ENCODE assay signal across 2 cellular contexts in the genomic region with DNA sequence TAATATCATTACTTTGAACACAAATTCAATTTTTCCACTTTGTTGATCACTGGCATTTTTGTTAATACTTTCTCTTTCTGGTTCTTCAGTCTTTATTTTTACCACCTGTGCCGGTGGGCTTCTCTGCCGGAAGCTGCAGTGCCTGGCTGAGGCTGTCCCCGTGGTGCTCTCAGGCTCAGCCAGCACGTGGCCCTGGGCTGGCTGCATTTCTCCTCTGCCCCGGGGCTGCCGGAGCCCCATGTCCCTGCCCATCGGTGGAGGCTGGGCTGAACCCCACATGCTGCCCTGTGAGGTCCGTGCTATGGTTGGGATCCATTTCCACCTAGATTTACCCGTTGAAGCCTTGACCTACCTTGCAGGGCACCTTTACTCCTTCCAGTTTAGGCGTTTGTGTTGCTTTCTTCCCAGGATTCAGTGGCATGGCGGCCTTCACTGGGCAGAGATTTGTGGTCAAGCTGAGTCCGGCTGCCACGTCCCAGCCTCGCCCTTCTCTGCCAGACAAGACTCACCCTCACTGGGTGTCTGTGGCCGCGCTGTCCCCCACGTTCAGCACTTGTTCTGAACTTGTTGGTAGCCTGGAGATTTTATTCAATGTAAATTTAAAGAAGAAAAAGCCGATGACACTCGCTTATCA.
TF ChIP-seq lines count a peak whose summit lies in the region.

No MANE protein-coding gene starts in this region.

TF ChIP-seq in SK-N-SH, 30 proteins besides CTCF, POLR2A, EP300 and RAD21 (continued from another document):
- TF ChIP-seq, protein P1, sequence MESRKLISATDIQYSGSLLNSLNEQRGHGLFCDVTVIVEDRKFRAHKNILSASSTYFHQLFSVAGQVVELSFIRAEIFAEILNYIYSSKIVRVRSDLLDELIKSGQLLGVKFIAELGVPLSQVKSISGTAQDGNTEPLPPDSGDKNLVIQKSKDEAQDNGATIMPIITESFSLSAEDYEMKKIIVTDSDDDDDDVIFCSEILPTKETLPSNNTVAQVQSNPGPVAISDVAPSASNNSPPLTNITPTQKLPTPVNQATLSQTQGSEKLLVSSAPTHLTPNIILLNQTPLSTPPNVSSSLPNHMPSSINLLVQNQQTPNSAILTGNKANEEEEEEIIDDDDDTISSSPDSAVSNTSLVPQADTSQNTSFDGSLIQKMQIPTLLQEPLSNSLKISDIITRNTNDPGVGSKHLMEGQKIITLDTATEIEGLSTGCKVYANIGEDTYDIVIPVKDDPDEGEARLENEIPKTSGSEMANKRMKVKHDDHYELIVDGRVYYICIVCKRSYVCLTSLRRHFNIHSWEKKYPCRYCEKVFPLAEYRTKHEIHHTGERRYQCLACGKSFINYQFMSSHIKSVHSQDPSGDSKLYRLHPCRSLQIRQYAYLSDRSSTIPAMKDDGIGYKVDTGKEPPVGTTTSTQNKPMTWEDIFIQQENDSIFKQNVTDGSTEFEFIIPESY (IDR thresholded peaks at IDR 0.05; ENCODE audit: borderline replicate concordance, low read depth) = no peak
TF ChIP-seq in SK-N-SH: peak in this region for 0.

TF ChIP-seq in SK-N-SH treated with all-trans-retinoic acid at 6 μM for 48 hours, 23 proteins besides CTCF, POLR2A, EP300 and RAD21 (continued from another document):
- TF ChIP-seq, protein P2, sequence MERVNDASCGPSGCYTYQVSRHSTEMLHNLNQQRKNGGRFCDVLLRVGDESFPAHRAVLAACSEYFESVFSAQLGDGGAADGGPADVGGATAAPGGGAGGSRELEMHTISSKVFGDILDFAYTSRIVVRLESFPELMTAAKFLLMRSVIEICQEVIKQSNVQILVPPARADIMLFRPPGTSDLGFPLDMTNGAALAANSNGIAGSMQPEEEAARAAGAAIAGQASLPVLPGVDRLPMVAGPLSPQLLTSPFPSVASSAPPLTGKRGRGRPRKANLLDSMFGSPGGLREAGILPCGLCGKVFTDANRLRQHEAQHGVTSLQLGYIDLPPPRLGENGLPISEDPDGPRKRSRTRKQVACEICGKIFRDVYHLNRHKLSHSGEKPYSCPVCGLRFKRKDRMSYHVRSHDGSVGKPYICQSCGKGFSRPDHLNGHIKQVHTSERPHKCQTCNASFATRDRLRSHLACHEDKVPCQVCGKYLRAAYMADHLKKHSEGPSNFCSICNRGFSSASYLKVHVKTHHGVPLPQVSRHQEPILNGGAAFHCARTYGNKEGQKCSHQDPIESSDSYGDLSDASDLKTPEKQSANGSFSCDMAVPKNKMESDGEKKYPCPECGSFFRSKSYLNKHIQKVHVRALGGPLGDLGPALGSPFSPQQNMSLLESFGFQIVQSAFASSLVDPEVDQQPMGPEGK (CRISPR knock-in tag; IDR thresholded peaks at IDR 0.05; ENCODE audit: borderline replicate concordance) = no peak
- TF ChIP-seq, protein P3, sequence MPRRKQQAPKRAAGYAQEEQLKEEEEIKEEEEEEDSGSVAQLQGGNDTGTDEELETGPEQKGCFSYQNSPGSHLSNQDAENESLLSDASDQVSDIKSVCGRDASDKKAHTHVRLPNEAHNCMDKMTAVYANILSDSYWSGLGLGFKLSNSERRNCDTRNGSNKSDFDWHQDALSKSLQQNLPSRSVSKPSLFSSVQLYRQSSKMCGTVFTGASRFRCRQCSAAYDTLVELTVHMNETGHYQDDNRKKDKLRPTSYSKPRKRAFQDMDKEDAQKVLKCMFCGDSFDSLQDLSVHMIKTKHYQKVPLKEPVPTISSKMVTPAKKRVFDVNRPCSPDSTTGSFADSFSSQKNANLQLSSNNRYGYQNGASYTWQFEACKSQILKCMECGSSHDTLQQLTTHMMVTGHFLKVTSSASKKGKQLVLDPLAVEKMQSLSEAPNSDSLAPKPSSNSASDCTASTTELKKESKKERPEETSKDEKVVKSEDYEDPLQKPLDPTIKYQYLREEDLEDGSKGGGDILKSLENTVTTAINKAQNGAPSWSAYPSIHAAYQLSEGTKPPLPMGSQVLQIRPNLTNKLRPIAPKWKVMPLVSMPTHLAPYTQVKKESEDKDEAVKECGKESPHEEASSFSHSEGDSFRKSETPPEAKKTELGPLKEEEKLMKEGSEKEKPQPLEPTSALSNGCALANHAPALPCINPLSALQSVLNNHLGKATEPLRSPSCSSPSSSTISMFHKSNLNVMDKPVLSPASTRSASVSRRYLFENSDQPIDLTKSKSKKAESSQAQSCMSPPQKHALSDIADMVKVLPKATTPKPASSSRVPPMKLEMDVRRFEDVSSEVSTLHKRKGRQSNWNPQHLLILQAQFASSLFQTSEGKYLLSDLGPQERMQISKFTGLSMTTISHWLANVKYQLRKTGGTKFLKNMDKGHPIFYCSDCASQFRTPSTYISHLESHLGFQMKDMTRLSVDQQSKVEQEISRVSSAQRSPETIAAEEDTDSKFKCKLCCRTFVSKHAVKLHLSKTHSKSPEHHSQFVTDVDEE (CRISPR knock-in tag; IDR thresholded peaks at IDR 0.05) = no peak
- TF ChIP-seq TOX (CRISPR knock-in tag; IDR thresholded peaks at IDR 0.05; ENCODE audit: borderline replicate concordance) = no peak
- TF ChIP-seq BACH2 (CRISPR knock-in tag; IDR thresholded peaks at IDR 0.05; ENCODE audit: borderline replicate concordance) = no peak
- no peak for TF ChIP-seq ZNF70 (CRISPR knock-in tag; IDR thresholded peaks at IDR 0.05)
- TF ChIP-seq, protein P4, sequence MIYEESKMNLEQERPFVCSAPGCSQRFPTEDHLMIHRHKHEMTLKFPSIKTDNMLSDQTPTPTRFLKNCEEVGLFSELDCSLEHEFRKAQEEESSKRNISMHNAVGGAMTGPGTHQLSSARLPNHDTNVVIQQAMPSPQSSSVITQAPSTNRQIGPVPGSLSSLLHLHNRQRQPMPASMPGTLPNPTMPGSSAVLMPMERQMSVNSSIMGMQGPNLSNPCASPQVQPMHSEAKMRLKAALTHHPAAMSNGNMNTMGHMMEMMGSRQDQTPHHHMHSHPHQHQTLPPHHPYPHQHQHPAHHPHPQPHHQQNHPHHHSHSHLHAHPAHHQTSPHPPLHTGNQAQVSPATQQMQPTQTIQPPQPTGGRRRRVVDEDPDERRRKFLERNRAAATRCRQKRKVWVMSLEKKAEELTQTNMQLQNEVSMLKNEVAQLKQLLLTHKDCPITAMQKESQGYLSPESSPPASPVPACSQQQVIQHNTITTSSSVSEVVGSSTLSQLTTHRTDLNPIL (CRISPR knock-in tag; IDR thresholded peaks at IDR 0.05; ENCODE audit: low read depth) = no peak
- no peak for TF ChIP-seq OSR1 (CRISPR knock-in tag; IDR thresholded peaks at IDR 0.05)
- TF ChIP-seq ZNF8 (CRISPR knock-in tag; IDR thresholded peaks at IDR 0.05) = no peak
- no peak for TF ChIP-seq TCF4 (CRISPR knock-in tag; IDR thresholded peaks at IDR 0.05; ENCODE audit: borderline replicate concordance)
